In genomic region chr18:47595816-47596501, GRCh38 we compare ENCODE assay signal across 8 cellular contexts.
DNase-seq lines count a peak whose midpoint lies in the region; TF ChIP-seq lines count a peak whose summit lies in the region.

No MANE protein-coding gene starts in this region.

- H3K9me3 Mint-ChIP-seq in osteocyte (ENCODE audit: unreplicated experiment), result no peaks in the 10 kb centered on the region

- H3K27ac Mint-ChIP-seq in osteocyte (ENCODE audit: unreplicated experiment), result no peak overlapping the region

- no peaks in the 10 kb centered on the region for H3K4me1 Mint-ChIP-seq in osteocyte (ENCODE audit: unreplicated experiment)

- no peak for TF ChIP-seq POLR2A in adrenal gland (IDR thresholded peaks at IDR 0.05)

- H3K4me3 ChIP-seq in adrenal gland, result no peak overlapping the region

- TF ChIP-seq CTCF in adrenal gland (IDR thresholded peaks at IDR 0.05), result peak in 5 of 6 experiments; percentile 18 to 40 (median 38)
- TF ChIP-seq CTCF in osteocyte (IDR thresholded peaks at IDR 0.05), result peak; percentile 20

- no peak overlapping the region for H3K4me3 Mint-ChIP-seq in osteocyte (ENCODE audit: unreplicated experiment)

- no peak overlapping the region for H3K27ac ChIP-seq in adrenal gland

- peaks cover 14% of the 10 kb centered on the region for H3K27me3 Mint-ChIP-seq in osteocyte (ENCODE audit: unreplicated experiment)

- no peaks in the 10 kb centered on the region for H3K36me3 ChIP-seq in adrenal gland (replicated peaks in 1 of 2)

- H3K27me3 ChIP-seq in adrenal gland, result peaks cover 16% of the 10 kb centered on the region

- no peaks in the 10 kb centered on the region for H3K4me1 ChIP-seq in adrenal gland (replicated peaks in 1 of 2)

- no peaks in the 10 kb centered on the region for H3K9me3 ChIP-seq in adrenal gland (replicated peaks in 1 of 3)

- no peaks in the 10 kb centered on the region for H3K36me3 Mint-ChIP-seq in osteocyte (ENCODE audit: unreplicated experiment)

- intact Hi-C loops in adrenal gland (cut with DNase I), result loop anchor here in 1 of 2 donors (10.0 kb wide), 1 partner anchor 149 kb away; no protein-coding TSS in a partner anchor

- DNase-seq in NCI-H1417 (lab: John Stamatoyannopoulos, UW) (peak in 2 of 3 experiments; percentile 42 to 48), NCI-H1417 treated with DMSO at 0.1 percent for 48 hours (lab: John Stamatoyannopoulos, UW) (no peak), M059J (ENCODE audit: low read depth) (peak; percentile 3), adrenal gland (peak in 5 of 7 donors; percentile 13 to 41 (median 24)), osteocyte (ENCODE audit: extremely low spot score, unreplicated experiment) (no peak), NCI-H2029 treated with DMSO at 0.1 percent for 48 hours (lab: John Stamatoyannopoulos, UW) (no peak), retina (no peak)
- DNase-seq in effector CD4-positive, alpha-beta T cell, result no peak

- 0 to 5% (median 0%) methylated on average over 2 of the region's 2 CpGs for WGBS in adrenal gland, 4 donors

Comparison
In these comparisons a context has a peak if more than half of its experiments do, and no peak if none do; other contexts are left out.
1. DNase-seq: peak in NCI-H1417 (2 of 3), M059J (single experiment) and adrenal gland (5 of 7); none in NCI-H1417 treated with DMSO at 0.1 percent for 48 hours (single experiment), osteocyte (single experiment), NCI-H2029 treated with DMSO at 0.1 percent for 48 hours (single experiment), effector CD4-positive, alpha-beta T cell (single experiment) and retina (single experiment).